ENCODE assay signal across 20 cellular contexts in genomic region chr13:32141462-32141861, GRCh38.
"Had no signal": no experiment of that assay in that cellular context is flagged by ENCODE, and none has a peak within 500 bp of the region (broad histone marks: within the 10 kb centered on the region; RNA-seq: fewer than 3 reads in every experiment).

No MANE protein-coding gene starts in this region.

- H3K27ac ChIP-seq: SJSA1, SK-N-MC had no signal

- H3K27me3 ChIP-seq: SJSA1 had no signal

- H3K9me3 ChIP-seq: SJSA1 had no signal

- H3K4me3 ChIP-seq: SJSA1, SK-N-MC had no signal

- FAIRE-seq: RCC 7860 had no signal

- H3K4me1 ChIP-seq: SJSA1 had no signal

- H3K36me3 ChIP-seq: SJSA1 had no signal

- DNase-seq: KBM-7, NCI-H1092 treated with DMSO at 0.1 percent for 48 hours, NCI-H1436, NCI-H187, NCI-H2029, NCI-H2081 treated with DMSO at 0.1 percent for 48 hours, NCI-H2171, NCI-H226, NCI-H446, NCI-H510A, NCI-H524 treated with DMSO at 0.1 percent for 48 hours, NCI-H69, NCI-H774, Right ventricle myocardium superior, RPMI8226, SIG-M5, T-helper 1 cell had no signal
